Comparison of ENCODE assay signal across 14 cellular contexts in genomic region chr5:141639357-141640050, GRCh38.
"Had no signal": no experiment of that assay in that cellular context is flagged by ENCODE, and none has a peak within 500 bp of the region (broad histone marks: within the 10 kb centered on the region; RNA-seq: fewer than 3 reads in every experiment).

No MANE protein-coding gene starts in this region.

- H3K9me3 Mint-ChIP-seq: activated naive CD4-positive, alpha-beta T cell treated with anti-CD3 and anti-CD28 coated beads for 36 hours; activated T-helper 2 cell treated with anti-CD3 and anti-CD28 coated beads, Interferon-gamma antibody, Interleukin-2, Interleukin-4, amounts not matched to agents 10 μg/mL and 5 μg/mL and 100 μg/mL, durations not matched to agents 14 hours and 24 hours and 36 hours; stimulated activated memory B cell treated with anti-CD40 and anti-IgM and Interleukin-4, amounts not matched to agents 10 μg/mL and 1 μg/mL and 100 μg/mL, for 72 hours had no signal

- H3K4me3 ChIP-seq: colonic mucosa, esophagus squamous epithelium, hepatocyte, tibial artery, uterus had no signal

- DNase-seq: activated CD4-positive, alpha-beta T cell treated with anti-CD3 and anti-CD28 coated beads, Interleukin-2, amount 50 U/mL, for 48 hours; activated naive CD4-positive, alpha-beta T cell treated with anti-CD3 and anti-CD28 coated beads for 36 hours; amniotic stem cell; central memory CD4-positive, alpha-beta T cell; colonic mucosa; effector CD4-positive, alpha-beta T cell; esophagus squamous epithelium; retina; tibial artery; uterus had no signal

- H3K27ac Mint-ChIP-seq: stimulated activated memory B cell treated with anti-CD40 and anti-IgM and Interleukin-4, amounts not matched to agents 10 μg/mL and 1 μg/mL and 100 μg/mL, for 72 hours had no signal

- H3K27ac ChIP-seq: colonic mucosa, esophagus squamous epithelium, hepatocyte, tibial artery, uterus had no signal

- H3K27me3 Mint-ChIP-seq: stimulated activated memory B cell treated with anti-CD40 and anti-IgM and Interleukin-4, amounts not matched to agents 10 μg/mL and 1 μg/mL and 100 μg/mL, for 72 hours had no signal

- ATAC-seq: left lobe of liver; stimulated activated memory B cell treated with anti-CD40 and anti-IgM and Interleukin-4, amounts not matched to agents 10 μg/mL and 1 μg/mL and 100 μg/mL, for 72 hours had no signal
